10 cellular contexts compared by ENCODE assay signal in the genomic region with DNA sequence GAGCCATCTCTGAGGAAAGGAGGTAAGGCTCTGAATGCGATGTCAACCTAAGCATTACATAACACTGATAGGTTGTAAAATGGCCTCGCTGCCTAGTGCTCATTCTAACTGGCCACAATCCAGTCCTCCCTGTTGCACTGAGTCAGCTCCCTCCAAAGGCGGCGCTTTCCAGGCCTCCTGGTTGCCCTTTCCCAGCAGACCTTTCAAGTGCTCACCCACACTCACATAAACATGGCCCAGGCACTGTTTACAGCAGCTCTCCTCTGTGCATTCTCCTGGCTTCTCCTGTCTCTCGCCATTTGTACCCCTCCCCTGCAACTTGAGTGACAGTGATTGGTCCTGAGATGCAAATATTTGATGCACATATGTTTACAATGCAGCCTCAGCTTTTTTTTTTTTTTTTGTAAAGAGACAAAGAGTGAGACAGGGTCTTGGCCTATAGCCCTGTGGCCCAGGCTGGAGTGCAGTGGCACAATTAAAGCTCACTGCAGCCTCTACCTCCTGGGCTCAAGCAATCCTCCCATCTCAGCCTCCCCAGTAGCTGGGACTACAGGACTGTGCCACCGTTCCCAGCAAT. TPM values are rescaled to one million over a fixed set of nuclear protein-coding genes. Genes with fewer than 3 reads are reported as not detected.
A peak's percentile ranks its signal among the peaks of the same experiment; 100 is the strongest.
DNase-seq lines count a peak whose midpoint lies in the region; ATAC-seq and TF ChIP-seq lines count a peak whose summit lies in the region.
"Had no signal": no experiment of that assay in that cellular context is flagged by ENCODE, and none has a peak within 500 bp of the region (broad histone marks: within the 10 kb centered on the region; RNA-seq: fewer than 3 reads in every experiment).

No MANE protein-coding gene starts in this region.

- WGBS in IMR-90 (ENCODE audit: extremely low coverage in 2 of 2, insufficient read length in 1 of 2), 2 experiments: no CpG with 5 or more reads among the region's 6 CpGs

- peak overlapping the region; percentile 53 for H4K91ac ChIP-seq in IMR-90 (ENCODE audit: insufficient read depth, low read depth, low read length)

- H4K8ac ChIP-seq in IMR-90 (ENCODE audit: low read depth in 2 of 2, low read length in 2 of 2): peak overlapping the region in 1 of 2 experiments; percentile 20; a peak in 2 of 4 replicates

- no peak overlapping the region for H2BK20ac ChIP-seq in IMR-90 (ENCODE audit: low read depth, low read length)

- peak; percentile 40 for ATAC-seq in IMR-90 (ENCODE audit: low read depth)
- ATAC-seq in GM19023 (IDR thresholded peaks at IDR 0.05; ENCODE audit: unreplicated experiment): no peak

- intact Hi-C loops in IMR-90 (cut with micrococcal nuclease): no loop called here

- H3K23ac ChIP-seq in IMR-90 (ENCODE audit: low read depth, low read length): no peak overlapping the region

- H3K18ac ChIP-seq in IMR-90 (ENCODE audit: low read depth, low read length): no peak overlapping the region

- H2BK120ac ChIP-seq in IMR-90 (ENCODE audit: low read depth, low read length): no peak overlapping the region

- peak overlapping the region; percentile 18 for H2AK9ac ChIP-seq in IMR-90 (replicated peaks; ENCODE audit: low read depth, low read length, poor library complexity)

- H2AFZ ChIP-seq in IMR-90 (replicated peaks; ENCODE audit: low read length, poor library complexity): peak overlapping the region; percentile 70

- H3K9me1 ChIP-seq in IMR-90 (ENCODE audit: insufficient read depth, low read length): peaks cover 7% of the 10 kb centered on the region; the same call in 1 of the 2 replicates

- DNase-seq in AG04450 (ENCODE audit: low read depth, low spot score): peak; percentile 60
- peak; percentile 84 for DNase-seq in IMR-90
- DNase-seq in DMS 273 (lab: John Stamatoyannopoulos, UW; ENCODE audit: unreplicated experiment): no peak
- DNase-seq in NCI-H446 (lab: John Stamatoyannopoulos, UW): no peak
- no peak for DNase-seq in kidney glomerular epithelial cell (lab: John Stamatoyannopoulos, UW)
- DNase-seq: activated gamma-delta T cell treated with Interleukin-2 at 50 U/mL for 16 hours, DND-41 had no signal

- no peaks in the 10 kb centered on the region for H3K9me3 Mint-ChIP-seq in brain

- peak overlapping the region in 3 of 5 experiments; percentile 23 to 99 (median 99) for H3K27ac Mint-ChIP-seq in brain

- TF ChIP-seq POLR2A in IMR-90 (IDR thresholded peaks at IDR 0.05; ENCODE audit: low read depth, low read length): no peak

- no peak overlapping the region for H2BK15ac ChIP-seq in IMR-90 (ENCODE audit: low read depth, low read length)

- H3K27me3 ChIP-seq in AG04450 (ENCODE audit: control insufficient read depth, insufficient read depth, low read length) (no peaks in the 10 kb centered on the region), IMR-90 (ENCODE audit: control insufficient read depth, insufficient read depth, low read length) (peaks cover 3% of the 10 kb centered on the region; the same call in 1 of the 2 replicates), muscle layer of colon (ENCODE audit: control insufficient read depth in 1 of 2, insufficient read depth in 2 of 2, low read length in 2 of 2) (no peaks in the 10 kb centered on the region)

- H3K4me3 Mint-ChIP-seq in brain: peak overlapping the region; percentile 71 to 97 (median 85)

- dilution Hi-C loops in IMR-90 (cut with HindIII; ENCODE audit: low sequenced_read_pairs, unreplicated experiment): no loop called here

- peak overlapping the region; percentile 34; the same call in 1 of the 2 replicates for H3K4ac ChIP-seq in IMR-90 (ENCODE audit: low read depth, low read length)

- no peak overlapping the region for H3K4me2 ChIP-seq in IMR-90 (ENCODE audit: low read depth, low read length)

- no TSS peak for BruUV-seq in IMR-90 (replicated peaks; lab: Mats Ljungman, UMichigan)

- H3K56ac ChIP-seq in IMR-90 (ENCODE audit: extremely low read depth, insufficient read depth, low read length): no peak overlapping the region

- H3K9ac ChIP-seq in IMR-90 (ENCODE audit: low read depth, low read length) (no peak overlapping the region), muscle layer of colon (ENCODE audit: low read length) (peak overlapping the region; percentile 60)

- TF ChIP-seq RAD21 in IMR-90 (IDR thresholded peaks at IDR 0.05; ENCODE audit: low read length): no peak

- peaks cover 60% of the 10 kb centered on the region for H3K4me1 Mint-ChIP-seq in brain

- H3K79me1 ChIP-seq in IMR-90 (ENCODE audit: low read depth in 1 of 2, low read length in 2 of 2): peaks cover 12 to 29% of the 10 kb centered on the region in 2 experiments

- H3K27me3 Mint-ChIP-seq in brain: peaks cover 15% of the 10 kb centered on the region

- no peak overlapping the region; the same call in 1 of the 2 replicates for H3K4me3 ChIP-seq in AG04450 (ENCODE audit: low read depth, low read length)
- H3K4me3 ChIP-seq in IMR-90 (ENCODE audit: insufficient read depth, low read depth, low read length): no peak overlapping the region
- no peak overlapping the region for H3K4me3 ChIP-seq in muscle layer of colon (ENCODE audit: low read depth in 1 of 2, low read length in 2 of 2)

- no peak overlapping the region for H3K14ac ChIP-seq in IMR-90 (replicated peaks; ENCODE audit: low read depth, low read length)

- H3K36me3 ChIP-seq in IMR-90 (ENCODE audit: control insufficient read depth, insufficient read depth, low read length) (no peaks in the 10 kb centered on the region), muscle layer of colon (ENCODE audit: insufficient read depth, low read length) (no peaks in the 10 kb centered on the region)

- H4K5ac ChIP-seq in IMR-90 (ENCODE audit: low read depth, low read length): no peak overlapping the region

- H4K20me1 ChIP-seq in IMR-90 (ENCODE audit: insufficient read depth, low read length): peaks cover 16% of the 10 kb centered on the region

- H3K27ac ChIP-seq in AG04450 (ENCODE audit: low read depth, low read length): peak overlapping the region; percentile 66
- no peak overlapping the region for H3K27ac ChIP-seq in IMR-90 (ENCODE audit: insufficient read depth, low read length)
- peak overlapping the region; percentile 82 for H3K27ac ChIP-seq in muscle layer of colon (ENCODE audit: low read depth, low read length)

- in situ Hi-C loops in IMR-90 (cut with MboI; ENCODE audit: low sequenced_read_pairs): no loop called here

- no peak overlapping the region for H2BK5ac ChIP-seq in IMR-90 (ENCODE audit: low read depth, low read length, poor library complexity, severe bottlenecking)

- H3K9me3 ChIP-seq in AG04450 (ENCODE audit: control insufficient read depth, insufficient read depth, low read length) (no peaks in the 10 kb centered on the region; the same call in 1 of the 2 replicates), IMR-90 (ENCODE audit: control insufficient read depth, insufficient read depth, low read length) (no peaks in the 10 kb centered on the region), muscle layer of colon (ENCODE audit: low read length) (no peaks in the 10 kb centered on the region)

- H2AK5ac ChIP-seq in IMR-90 (ENCODE audit: low read depth, low read length): peak overlapping the region; percentile 56

- peaks cover 9% of the 10 kb centered on the region for H3K4me1 ChIP-seq in IMR-90 (ENCODE audit: control insufficient read depth, insufficient read depth, low read length)
- peaks cover 71% of the 10 kb centered on the region for H3K4me1 ChIP-seq in muscle layer of colon (ENCODE audit: insufficient read depth, low read length)

- POLR2A ChIA-PET in AG04450 (lab: Yijun Ruan, JAX) (interaction anchor here (0.6 to 1.3 kb wide), 6 partner anchors 9 to 81 kb away, joined by 3 to 10 read pairs (median 7); no protein-coding TSS in a partner anchor), IMR-90 (lab: Charles Lee; ENCODE audit: unreplicated experiment) (interaction anchor here (0.6 kb wide), 1 partner anchor 258 kb away, joined by 4 read pairs; no protein-coding TSS in a partner anchor)

- H3K36me3 Mint-ChIP-seq in brain: no peaks in the 10 kb centered on the region

- CTCF ChIA-PET in AG04450 (lab: Charles Lee) (interaction anchor here (0.6 to 1.2 kb wide), 2 partner anchors 441 to 1402 kb away, joined by 3 to 5 read pairs; partner anchors contain the start of gene CDS2), IMR-90 (lab: Yijun Ruan, JAX) (interaction anchor here (0.6 to 1.2 kb wide), 5 partner anchors 10 to 364 kb away, joined by 3 to 4 read pairs (median 4); no protein-coding TSS in a partner anchor)

- TF ChIP-seq CTCF in AG04450 (IDR thresholded peaks at IDR 0.05; ENCODE audit: low read depth, low read length): peak; percentile 15; the same call in 1 of the 2 replicates
- 0 out of 2 replicates have a peak, but pooled peaks have one; percentile 16 for TF ChIP-seq CTCF in IMR-90 (conservative IDR thresholded peaks at IDR 0.05; ENCODE audit: low read depth, low read length)
- no peak for TF ChIP-seq CTCF in brain (conservative IDR thresholded peaks at IDR 0.05)

TF ChIP-seq in IMR-90, 13 proteins besides CTCF, POLR2A, EP300 and RAD21 (continues in another document):
- TF ChIP-seq FOS (IDR thresholded peaks at IDR 0.05; ENCODE audit: low read depth, low read length) (no peak), SMC3 (IDR thresholded peaks at IDR 0.05; ENCODE audit: low read depth, low read length) (no peak), USF2 (IDR thresholded peaks at IDR 0.05; ENCODE audit: low read depth, low read length) (no peak), CHD1 (IDR thresholded peaks at IDR 0.05; ENCODE audit: low read depth, low read length) (no peak), NFE2L2 (IDR thresholded peaks at IDR 0.05; ENCODE audit: low read depth, low read length) (no peak), MAFK (IDR thresholded peaks at IDR 0.05; ENCODE audit: low read depth, low read length) (no peak; the same call in 1 of the 2 replicates)

RNA-seq across cellular contexts. Expression of gene PRNP, which starts 1.3 kb away (rescaled TPM):
- polyA plus RNA-seq in AG04450 (2011; rRNA removed) (242 and 258 TPM in 2 replicates), IMR-90 (2012; rRNA removed) (93.3 and 97.9 TPM in 2 replicates), brain (ENCODE audit: insufficient read depth, low read depth, low replicate concordance) (133 TPM)
- polyA minus RNA-seq in AG04450 (2011; rRNA and poly(A)+ RNA removed): 292 and 364 TPM in 2 replicates
- 62.8 and 63.3 TPM in 2 replicates for total RNA-seq in IMR-90 (2012; rRNA removed)
- polyA plus RNA-seq in IMR-90 (2012; cell fraction: cytosol; rRNA removed): 76.6 and 206 TPM in 2 replicates
- polyA plus RNA-seq in IMR-90 (2012; cell fraction: nucleus; rRNA removed; ENCODE audit: low replicate concordance): 59.6 and 68.5 TPM in 2 replicates

RNA-seq across cellular contexts. Expression of gene PRND, which starts 36.8 kb away (rescaled TPM):
- polyA plus RNA-seq in AG04450 (2011; rRNA removed) (not detected in 2 replicates), IMR-90 (2012; rRNA removed) (not detected in 2 replicates), brain (ENCODE audit: insufficient read depth, low read depth, low replicate concordance) (not detected)
- polyA minus RNA-seq in AG04450 (2011; rRNA and poly(A)+ RNA removed): not detected in 2 replicates
- not detected in 2 replicates for total RNA-seq in IMR-90 (2012; rRNA removed)
- polyA plus RNA-seq in IMR-90 (2012; cell fraction: cytosol; rRNA removed): not detected in 2 replicates
- not detected in 2 replicates for polyA plus RNA-seq in IMR-90 (2012; cell fraction: nucleus; rRNA removed; ENCODE audit: low replicate concordance)

Comparison
In these comparisons a context has a peak if more than half of its experiments do, and no peak if none do; other contexts are left out.
1. DNase-seq: peak in AG04450 (single experiment) and IMR-90 (single experiment); none in DMS 273 (single experiment), NCI-H446 (0 of 2) and kidney glomerular epithelial cell (single experiment).
2. CTCF ChIP-seq: peak in AG04450 (single experiment) and IMR-90 (single experiment); none in brain (0 of 2).